In genomic region chr12:56958422-56958821, GRCh38 we compare ENCODE assay signal across 10 cellular contexts. TPM values are rescaled to one million over a fixed set of nuclear protein-coding genes. Genes with fewer than 3 reads are reported as not detected.
"Had no signal": no experiment of that assay in that cellular context is flagged by ENCODE, and none has a peak within 500 bp of the region (broad histone marks: within the 10 kb centered on the region; RNA-seq: fewer than 3 reads in every experiment).

No MANE protein-coding gene starts in this region.

- ATAC-seq: GM23338, K562 had no signal

- H3K4me3 ChIP-seq: GM23338, K562 had no signal

- H3K27ac ChIP-seq: HL-60 had no signal

- H3K4me2 ChIP-seq: GM23338 had no signal

- FAIRE-seq: H1, H54, K562 had no signal

- DNase-seq: H9, HCEC 1CT, IMR-90, KG1 had no signal

- H2AFZ ChIP-seq: GM23338 had no signal

RNA-seq across cellular contexts. Expression of gene RDH16, which starts 1.0 kb away (rescaled TPM):
- total RNA-seq: HT1080, IMR-90 had no signal
- polyA plus RNA-seq: IMR-90 had no signal

RNA-seq across cellular contexts. Expression of gene SDR9C7, which starts 24.2 kb away (rescaled TPM):
- total RNA-seq: GM23338, H1, H9, HT1080, IMR-90 had no signal
- polyA plus RNA-seq: GM23338, IMR-90 had no signal

RNA-seq across cellular contexts. Expression of gene TAC3, which starts 57.9 kb away (rescaled TPM):
- total RNA-seq: HT1080, IMR-90 had no signal
